8 cellular contexts compared by ENCODE assay signal in genomic region chr12:54379401-54380201, GRCh38. TPM values are rescaled to one million over a fixed set of nuclear protein-coding genes. Genes with fewer than 3 reads are reported as not detected.
DNase-seq lines count a peak whose midpoint lies in the region; ATAC-seq, FAIRE-seq and TF ChIP-seq lines count a peak whose summit lies in the region.

No MANE protein-coding gene starts in this region.

- H3K4me3 Mint-ChIP-seq in central memory CD8-positive, alpha-beta T cell: no peak overlapping the region

- DNase-seq in GM12891 (ENCODE audit: insufficient read length, low spot score) (peak; percentile 92), NCI-H2171 treated with DMSO at 0.1 percent for 48 hours (lab: John Stamatoyannopoulos, UW) (peak; percentile 64), kidney epithelial cell (ENCODE audit: low read depth) (peak; percentile 43), DMS79 treated with DMSO at 0.1 percent for 48 hours (lab: John Stamatoyannopoulos, UW) (no peak)
- DNase-seq in activated CD4-positive, CD25-positive, alpha-beta regulatory T cell treated with anti-CD3 and anti-CD28 coated beads, Interleukin-2, amount 50 U/mL, for 72 hours: peak; percentile 89
- DNase-seq in central memory CD8-positive, alpha-beta T cell (ENCODE audit: low spot score in 2 of 2): peak; percentile 74 to 83
- DNase-seq in stimulated activated CD4-positive, alpha-beta T cell treated with anti-CD3 and anti-CD28 coated beads, Interleukin-12 subunit alpha, Interleukin-12 subunit beta, amount 100 ng/mL, for 48 hours (ENCODE audit: low read depth in 2 of 3, low spot score in 1 of 3): peak; percentile 81 to 91 (median 90)

- peak; percentile 100 for TF ChIP-seq CTCF in kidney epithelial cell (IDR thresholded peaks at IDR 0.05; ENCODE audit: insufficient read depth, low read length, poor library complexity, severe bottlenecking)

- H3K4me3 ChIP-seq in kidney epithelial cell (ENCODE audit: low read depth, low read length): peak overlapping the region; percentile 50

- no peaks in the 10 kb centered on the region for H3K27me3 Mint-ChIP-seq in central memory CD8-positive, alpha-beta T cell

- peak; percentile 81 for ATAC-seq in HG02970 (IDR thresholded peaks at IDR 0.05; ENCODE audit: low FRiP score, unreplicated experiment)
- ATAC-seq in central memory CD8-positive, alpha-beta T cell (replicated peaks; ENCODE audit: extremely low read depth, poor library complexity, severe bottlenecking): peak; percentile 95

- no peaks in the 10 kb centered on the region for H3K27me3 ChIP-seq in kidney epithelial cell (ENCODE audit: control insufficient read depth, insufficient read depth, low read length)

- TF ChIP-seq POLR2A in GM12891 (IDR thresholded peaks at IDR 0.05; ENCODE audit: low read depth, low read length): no peak

- peak; percentile 87 for FAIRE-seq in GM12891 (lab: Jason Lieb, UNC)

- H3K27ac Mint-ChIP-seq in central memory CD8-positive, alpha-beta T cell (ENCODE audit: low read depth): no peak overlapping the region

- no peaks in the 10 kb centered on the region for H3K9me3 Mint-ChIP-seq in central memory CD8-positive, alpha-beta T cell

- no peaks in the 10 kb centered on the region for H3K36me3 ChIP-seq in kidney epithelial cell (ENCODE audit: control insufficient read depth, insufficient read depth, low read length)

- H3K4me1 Mint-ChIP-seq in central memory CD8-positive, alpha-beta T cell: peaks cover 7% of the 10 kb centered on the region

- no peaks in the 10 kb centered on the region for H3K36me3 Mint-ChIP-seq in central memory CD8-positive, alpha-beta T cell (ENCODE audit: insufficient read depth)

TF ChIP-seq in GM12891, 5 proteins besides CTCF, POLR2A, EP300 and RAD21:
- TF ChIP-seq SPI1 (IDR thresholded peaks at IDR 0.05; ENCODE audit: low read depth, low read length) (0 out of 2 replicates have a peak, but pooled peaks have one; percentile 2), PAX5 (IDR thresholded peaks at IDR 0.05; ENCODE audit: insufficient read depth, low read length, severe bottlenecking) (no peak)

RNA-seq across cellular contexts. Expression of gene ZNF385A, which starts 4.9 kb away (rescaled TPM):
- polyA plus RNA-seq in GM12891 (2012; ENCODE audit: low read depth, missing spikeins): 7.9 TPM
- total RNA-seq in kidney epithelial cell: 5.6 and 11.6 TPM in 2 replicates

RNA-seq across cellular contexts. Expression of gene GPR84, which starts 15.3 kb away (rescaled TPM):
- 2.9 TPM for polyA plus RNA-seq in GM12891 (2012; ENCODE audit: low read depth, missing spikeins)
- not detected in 2 replicates for total RNA-seq in kidney epithelial cell

RNA-seq across cellular contexts. Expression of gene ITGA5, which starts 39.5 kb away (rescaled TPM):
- polyA plus RNA-seq in GM12891 (2012; ENCODE audit: low read depth, missing spikeins): 8.4 TPM
- total RNA-seq in kidney epithelial cell: 109 and 120 TPM in 2 replicates

RNA-seq across cellular contexts. Expression of gene COPZ1, which starts 54.7 kb away (rescaled TPM):
- polyA plus RNA-seq in GM12891 (2012; ENCODE audit: low read depth, missing spikeins): 175 TPM
- total RNA-seq in kidney epithelial cell: 122 and 157 TPM in 2 replicates
